ENCODE assay signal across 1 cellular context in the genomic region with DNA sequence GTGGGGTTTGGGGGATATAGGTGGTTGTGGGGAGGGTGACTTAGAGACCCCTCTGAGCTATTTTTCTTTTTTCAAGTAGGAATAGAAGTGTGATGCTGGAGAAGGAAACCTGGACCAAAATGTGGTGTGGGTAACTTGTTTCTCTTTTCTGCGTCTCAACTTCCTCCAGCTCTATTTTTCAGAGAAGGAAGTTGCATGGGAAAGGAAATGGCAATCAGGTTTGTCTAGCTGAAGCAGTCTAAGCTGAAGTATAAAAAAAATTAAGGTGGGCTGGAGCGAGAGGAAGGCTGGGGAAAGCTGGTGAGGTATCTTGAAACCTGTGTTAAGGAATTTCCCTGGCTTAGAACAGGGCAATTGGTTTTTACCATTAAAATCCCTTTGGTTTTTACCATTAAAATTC.
TF ChIP-seq lines count a peak whose summit lies in the region.

No MANE protein-coding gene starts in this region.

TF ChIP-seq in SK-N-SH treated with all-trans-retinoic acid at 6 μM for 48 hours, 23 proteins besides CTCF, POLR2A, EP300 and RAD21 (continued from another document):
- TF ChIP-seq, protein P1, sequence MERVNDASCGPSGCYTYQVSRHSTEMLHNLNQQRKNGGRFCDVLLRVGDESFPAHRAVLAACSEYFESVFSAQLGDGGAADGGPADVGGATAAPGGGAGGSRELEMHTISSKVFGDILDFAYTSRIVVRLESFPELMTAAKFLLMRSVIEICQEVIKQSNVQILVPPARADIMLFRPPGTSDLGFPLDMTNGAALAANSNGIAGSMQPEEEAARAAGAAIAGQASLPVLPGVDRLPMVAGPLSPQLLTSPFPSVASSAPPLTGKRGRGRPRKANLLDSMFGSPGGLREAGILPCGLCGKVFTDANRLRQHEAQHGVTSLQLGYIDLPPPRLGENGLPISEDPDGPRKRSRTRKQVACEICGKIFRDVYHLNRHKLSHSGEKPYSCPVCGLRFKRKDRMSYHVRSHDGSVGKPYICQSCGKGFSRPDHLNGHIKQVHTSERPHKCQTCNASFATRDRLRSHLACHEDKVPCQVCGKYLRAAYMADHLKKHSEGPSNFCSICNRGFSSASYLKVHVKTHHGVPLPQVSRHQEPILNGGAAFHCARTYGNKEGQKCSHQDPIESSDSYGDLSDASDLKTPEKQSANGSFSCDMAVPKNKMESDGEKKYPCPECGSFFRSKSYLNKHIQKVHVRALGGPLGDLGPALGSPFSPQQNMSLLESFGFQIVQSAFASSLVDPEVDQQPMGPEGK (CRISPR knock-in tag; IDR thresholded peaks at IDR 0.05; ENCODE audit: borderline replicate concordance), result no peak
- no peak for TF ChIP-seq OSR1 (CRISPR knock-in tag; IDR thresholded peaks at IDR 0.05)
TF ChIP-seq in SK-N-SH treated with all-trans-retinoic acid at 6 μM for 48 hours: peak in this region for 0.
